Comparison of ENCODE assay signal across 1 cellular context in genomic region chr7:92447239-92448184, GRCh38.
TF ChIP-seq lines count a peak whose summit lies in the region.

TSS of gene GATAD1 (plus strand) at chr7:92447482. CDS start at chr7:92447730, 248 bp downstream.

TF ChIP-seq in K562, 482 proteins besides CTCF, POLR2A, EP300 and RAD21 (continued from another document and continues in another):
- TF ChIP-seq ZNF407 (IDR thresholded peaks at IDR 0.05; ENCODE audit: low read depth) (peak; percentile 38; the same call in 1 of the 2 replicates), PHTF2 (CRISPR knock-in tag; IDR thresholded peaks at IDR 0.05) (no peak; the same call in 1 of the 2 replicates), FOXM1 (IDR thresholded peaks at IDR 0.05; ENCODE audit: low read depth) (no peak; the same call in 1 of the 2 replicates), FOXM1 (CRISPR knock-in tag; IDR thresholded peaks at IDR 0.05; ENCODE audit: low read depth) (0 out of 2 replicates have a peak, but pooled peaks have one; percentile 55), LCOR (CRISPR knock-in tag; IDR thresholded peaks at IDR 0.05) (peak; percentile 87; the same call in 1 of the 2 replicates), RBFOX2 (IDR thresholded peaks at IDR 0.05; ENCODE audit: low read depth, low read length) (peak; percentile 97), ZBTB1 (CRISPR knock-in tag; IDR thresholded peaks at IDR 0.05; ENCODE audit: borderline replicate concordance, low read depth) (peak; percentile 59; the same call in 1 of the 2 replicates), MEIS2 (IDR thresholded peaks at IDR 0.05; ENCODE audit: partially characterized antibody) (no peak), SMAD1 (IDR thresholded peaks at IDR 0.05; ENCODE audit: low read depth, low read length, partially characterized antibody) (peak; percentile 83), POLR2AphosphoS5 (IDR thresholded peaks at IDR 0.05; ENCODE audit: control insufficient read depth, insufficient read depth, low read depth, low read length) (peak; percentile 87), ELF1 (tag; IDR thresholded peaks at IDR 0.05) (peak; percentile 97), TSC22D4 (tag; IDR thresholded peaks at IDR 0.05) (no peak), PRPF4 (IDR thresholded peaks at IDR 0.05; ENCODE audit: insufficient read depth, low read depth, low read length, poor library complexity, severe bottlenecking) (peak; percentile 53), KDM4B (IDR thresholded peaks at IDR 0.05; ENCODE audit: borderline replicate concordance in 2 of 2, low read depth in 1 of 2) (peak in 1 of 2 experiments; percentile 95; a peak in 2 of 4 replicates), NKRF (IDR thresholded peaks at IDR 0.05; ENCODE audit: borderline replicate concordance) (peak; percentile 74), RFX5 (IDR thresholded peaks at IDR 0.05; ENCODE audit: low read depth, low read length) (0 out of 2 replicates have a peak, but pooled peaks have one; percentile 17), MXI1 (IDR thresholded peaks at IDR 0.05; ENCODE audit: low read depth, low read length) (no peak), TAF9B (IDR thresholded peaks at IDR 0.05; ENCODE audit: partially characterized antibody) (peak; percentile 90), E2F1 (CRISPR knock-in tag; IDR thresholded peaks at IDR 0.05) (peak; percentile 31; the same call in 1 of the 2 replicates), USF2 (CRISPR knock-in tag; IDR thresholded peaks at IDR 0.05) (peak; percentile 67; the same call in 1 of the 2 replicates), MBD1 (CRISPR knock-in tag; IDR thresholded peaks at IDR 0.05) (no peak), TCFL5 (CRISPR knock-in tag; conservative IDR thresholded peaks at IDR 0.05) (no peak), ZNF143 (CRISPR knock-in tag; IDR thresholded peaks at IDR 0.05) (0 out of 2 replicates have a peak, but pooled peaks have one; percentile 46), CHAMP1 (IDR thresholded peaks at IDR 0.05) (peak; percentile 57; the same call in 1 of the 2 replicates), TAF7 (tag; IDR thresholded peaks at IDR 0.05) (peak; percentile 72), STAG1 (CRISPR knock-in tag; IDR thresholded peaks at IDR 0.05; ENCODE audit: borderline replicate concordance) (peak; percentile 60; the same call in 1 of the 2 replicates), GTF2E2 (tag; IDR thresholded peaks at IDR 0.05) (peak; percentile 95; the same call in 1 of the 2 replicates), ZNF695 (CRISPR knock-in tag; IDR thresholded peaks at IDR 0.05) (no peak), ATF7 (IDR thresholded peaks at IDR 0.05) (peak; percentile 73), PHF8 (IDR thresholded peaks at IDR 0.05; ENCODE audit: borderline replicate concordance, low read length) (peak; percentile 92; the same call in 1 of the 2 replicates)
- TF ChIP-seq, protein P1, sequence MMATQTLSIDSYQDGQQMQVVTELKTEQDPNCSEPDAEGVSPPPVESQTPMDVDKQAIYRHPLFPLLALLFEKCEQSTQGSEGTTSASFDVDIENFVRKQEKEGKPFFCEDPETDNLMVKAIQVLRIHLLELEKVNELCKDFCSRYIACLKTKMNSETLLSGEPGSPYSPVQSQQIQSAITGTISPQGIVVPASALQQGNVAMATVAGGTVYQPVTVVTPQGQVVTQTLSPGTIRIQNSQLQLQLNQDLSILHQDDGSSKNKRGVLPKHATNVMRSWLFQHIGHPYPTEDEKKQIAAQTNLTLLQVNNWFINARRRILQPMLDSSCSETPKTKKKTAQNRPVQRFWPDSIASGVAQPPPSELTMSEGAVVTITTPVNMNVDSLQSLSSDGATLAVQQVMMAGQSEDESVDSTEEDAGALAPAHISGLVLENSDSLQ (IDR thresholded peaks at IDR 0.05): peak; percentile 7; the same call in 1 of the 2 replicates
- TF ChIP-seq, protein P2, sequence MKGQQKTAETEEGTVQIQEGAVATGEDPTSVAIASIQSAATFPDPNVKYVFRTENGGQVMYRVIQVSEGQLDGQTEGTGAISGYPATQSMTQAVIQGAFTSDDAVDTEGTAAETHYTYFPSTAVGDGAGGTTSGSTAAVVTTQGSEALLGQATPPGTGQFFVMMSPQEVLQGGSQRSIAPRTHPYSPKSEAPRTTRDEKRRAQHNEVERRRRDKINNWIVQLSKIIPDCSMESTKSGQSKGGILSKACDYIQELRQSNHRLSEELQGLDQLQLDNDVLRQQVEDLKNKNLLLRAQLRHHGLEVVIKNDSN (CRISPR knock-in tag; IDR thresholded peaks at IDR 0.05): peak; percentile 65
- TF ChIP-seq, protein P3, sequence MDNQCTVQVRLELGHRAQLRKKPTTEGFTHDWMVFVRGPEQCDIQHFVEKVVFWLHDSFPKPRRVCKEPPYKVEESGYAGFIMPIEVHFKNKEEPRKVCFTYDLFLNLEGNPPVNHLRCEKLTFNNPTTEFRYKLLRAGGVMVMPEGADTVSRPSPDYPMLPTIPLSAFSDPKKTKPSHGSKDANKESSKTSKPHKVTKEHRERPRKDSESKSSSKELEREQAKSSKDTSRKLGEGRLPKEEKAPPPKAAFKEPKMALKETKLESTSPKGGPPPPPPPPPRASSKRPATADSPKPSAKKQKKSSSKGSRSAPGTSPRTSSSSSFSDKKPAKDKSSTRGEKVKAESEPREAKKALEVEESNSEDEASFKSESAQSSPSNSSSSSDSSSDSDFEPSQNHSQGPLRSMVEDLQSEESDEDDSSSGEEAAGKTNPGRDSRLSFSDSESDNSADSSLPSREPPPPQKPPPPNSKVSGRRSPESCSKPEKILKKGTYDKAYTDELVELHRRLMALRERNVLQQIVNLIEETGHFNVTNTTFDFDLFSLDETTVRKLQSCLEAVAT (IDR thresholded peaks at IDR 0.05): peak; percentile 65 to 74
- TF ChIP-seq, protein P4, sequence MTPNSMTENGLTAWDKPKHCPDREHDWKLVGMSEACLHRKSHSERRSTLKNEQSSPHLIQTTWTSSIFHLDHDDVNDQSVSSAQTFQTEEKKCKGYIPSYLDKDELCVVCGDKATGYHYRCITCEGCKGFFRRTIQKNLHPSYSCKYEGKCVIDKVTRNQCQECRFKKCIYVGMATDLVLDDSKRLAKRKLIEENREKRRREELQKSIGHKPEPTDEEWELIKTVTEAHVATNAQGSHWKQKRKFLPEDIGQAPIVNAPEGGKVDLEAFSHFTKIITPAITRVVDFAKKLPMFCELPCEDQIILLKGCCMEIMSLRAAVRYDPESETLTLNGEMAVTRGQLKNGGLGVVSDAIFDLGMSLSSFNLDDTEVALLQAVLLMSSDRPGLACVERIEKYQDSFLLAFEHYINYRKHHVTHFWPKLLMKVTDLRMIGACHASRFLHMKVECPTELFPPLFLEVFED (CRISPR knock-in tag; conservative IDR thresholded peaks at IDR 0.05): no peak; the same call in 1 of the 2 replicates
